ENCODE assay signal across 8 cellular contexts in genomic region chr17:79087428-79088143, GRCh38. TPM values are rescaled to one million over a fixed set of nuclear protein-coding genes. Genes with fewer than 3 reads are reported as not detected.
DNase-seq lines count a peak whose midpoint lies in the region; ATAC-seq and TF ChIP-seq lines count a peak whose summit lies in the region.

No MANE protein-coding gene starts in this region.

- 48 to 80% methylated on average over 2 to 12 of the region's 12 CpGs for WGBS in transverse colon (ENCODE audit: low coverage in 1 of 2), 2 donors

- peak; percentile 88 for TF ChIP-seq CTCF in RWPE2 (IDR thresholded peaks at IDR 0.05; ENCODE audit: poor library complexity, severe bottlenecking)
- peak; percentile 90 for TF ChIP-seq CTCF in osteocyte (IDR thresholded peaks at IDR 0.05)
- TF ChIP-seq CTCF in transverse colon (IDR thresholded peaks at IDR 0.05) = peak; percentile 89 to 96 (median 93)

- no peak overlapping the region for H3K27ac ChIP-seq in RWPE2 (ENCODE audit: poor library complexity, severe bottlenecking)
- H3K27ac ChIP-seq in transverse colon = no peak overlapping the region

- H3K9me3 Mint-ChIP-seq in osteocyte (ENCODE audit: unreplicated experiment) = no peaks in the 10 kb centered on the region

- H3K4me1 Mint-ChIP-seq in osteocyte (ENCODE audit: unreplicated experiment) = peaks cover 1% of the 10 kb centered on the region

- peak; percentile 68 for ATAC-seq in RWPE2 (ENCODE audit: low read depth)

- H3K4me1 ChIP-seq in RWPE2 (ENCODE audit: insufficient read depth, poor library complexity, severe bottlenecking) = no peaks in the 10 kb centered on the region
- peaks cover 0 to 13% (median 3%) of the 10 kb centered on the region in 4 donors for H3K4me1 ChIP-seq in transverse colon

- DNase-seq in DMS79 treated with DMSO at 0.1 percent for 48 hours (lab: John Stamatoyannopoulos, UW) (peak; percentile 54), KBM-7 (peak; percentile 74), RWPE2 (ENCODE audit: low spot score) (no peak), foreskin melanocyte (peak; percentile 17), osteocyte (ENCODE audit: extremely low spot score, unreplicated experiment) (peak; percentile 93), transverse colon (peak; percentile 76), HCEC 1CT (no peak)
- DNase-seq in activated effector memory CD4-positive, alpha-beta T cell treated with anti-CD3 and anti-CD28 coated beads, Interleukin-2, amount 50 U/mL, for 16 hours = peak; percentile 92

- intact Hi-C loops in transverse colon (cut with DNase I; ENCODE audit: low total_unique reads) = loop anchor here (2.0 to 5.0 kb wide), 2 partner anchors 305 to 617 kb away; no protein-coding TSS in a partner anchor

- H3K36me3 Mint-ChIP-seq in osteocyte (ENCODE audit: unreplicated experiment) = peaks cover 10% of the 10 kb centered on the region

- no peak overlapping the region for H3K27ac Mint-ChIP-seq in osteocyte (ENCODE audit: unreplicated experiment)

- H3K27me3 ChIP-seq in RWPE2 (ENCODE audit: insufficient read depth, poor library complexity, severe bottlenecking) (no peaks in the 10 kb centered on the region), transverse colon (peaks cover 26% of the 10 kb centered on the region)

- in situ Hi-C loops in KBM-7 (cut with MboI; ENCODE audit: low pct_unique_long_range_greater_than_20kb, low sequenced_read_pairs) (no loop called here), transverse colon (cut with MboI; ENCODE audit: low pct_ligation_motif_present in 1 of 4, low pct_unique_long_range_greater_than_20kb in 1 of 4, low sequenced_read_pairs in 3 of 4) (no loop called here)

- TF ChIP-seq POLR2A in transverse colon (IDR thresholded peaks at IDR 0.05) = no peak

- H3K4me3 ChIP-seq in RWPE2 (ENCODE audit: severe bottlenecking) (no peak overlapping the region), transverse colon (no peak overlapping the region)

- H3K9me3 ChIP-seq in RWPE2 (ENCODE audit: severe bottlenecking) (no peaks in the 10 kb centered on the region), transverse colon (no peaks in the 10 kb centered on the region)

- no peak overlapping the region for H3K4me3 Mint-ChIP-seq in osteocyte (ENCODE audit: unreplicated experiment)

- H3K27me3 Mint-ChIP-seq in osteocyte (ENCODE audit: unreplicated experiment) = no peaks in the 10 kb centered on the region

- H3K36me3 ChIP-seq in RWPE2 (ENCODE audit: low read depth) (peaks cover 9% of the 10 kb centered on the region; the same call in 1 of the 2 replicates), transverse colon (peaks cover 0 to 16% (median 4%) of the 10 kb centered on the region in 4 donors)

- TF ChIP-seq EP300 in transverse colon (IDR thresholded peaks at IDR 0.05; ENCODE audit: low read depth) = no peak

RNA-seq across cellular contexts. Expression of gene ENGASE, which starts 13.0 kb away (rescaled TPM):
- total RNA-seq in osteocyte (36.3 and 38.4 TPM in 2 replicates), transverse colon (100 to 1,000 TPM in 2 of 4 donors, 10 to 100 TPM in 2; 74.7 to 335 (median 121) TPM)

Comparison
In these comparisons a context has a peak if more than half of its experiments do, and no peak if none do; other contexts are left out.
1. DNase-seq: peak in DMS79 treated with DMSO at 0.1 percent for 48 hours (single experiment), KBM-7 (single experiment), activated effector memory CD4-positive, alpha-beta T cell treated with anti-CD3 and anti-CD28 coated beads, Interleukin-2, amount 50 U/mL, for 16 hours (single experiment), foreskin melanocyte (single experiment), osteocyte (single experiment) and transverse colon (single experiment); none in RWPE2 (single experiment) and HCEC 1CT (single experiment).
2. Peak in every context shown above with its lines, with median percentiles within 50 percentile points of each other: CTCF ChIP-seq.